ENCODE assay signal across 8 cellular contexts in genomic region chr14:88791629-88792571, GRCh38. TPM values are rescaled to one million over a fixed set of nuclear protein-coding genes. Genes with fewer than 3 reads are reported as not detected.
DNase-seq lines count a peak whose midpoint lies in the region; ATAC-seq and TF ChIP-seq lines count a peak whose summit lies in the region.

No MANE protein-coding gene starts in this region.

- H3K27ac Mint-ChIP-seq in WTC11 (no peak overlapping the region), naive B cell (peak overlapping the region; percentile 22 to 92 (median 78))

- TF ChIP-seq EP300 in tibial nerve (IDR thresholded peaks at IDR 0.05) = no peak

- H3K4me1 Mint-ChIP-seq in WTC11 (no peaks in the 10 kb centered on the region), naive B cell (peaks cover 2 to 26% (median 19%) of the 10 kb centered on the region in 3 donors)

- ATAC-seq in WTC11 (peak; percentile 5; the same call in 1 of the 2 replicates), naive B cell (ENCODE audit: low read depth in 2 of 2) (no peak)

- TF ChIP-seq CTCF in WTC11 (IDR thresholded peaks at IDR 0.05) (no peak), tibial nerve (IDR thresholded peaks at IDR 0.05) (no peak)

- WGBS in tibial nerve, 2 donors = 3 to 5% methylated on average over 24 to 68 of the region's 71 CpGs

- DNase-seq in DMS 273 (lab: John Stamatoyannopoulos, UW; ENCODE audit: unreplicated experiment) (peak; percentile 69), DMS 273 treated with DMSO at 0.1 percent for 48 hours (lab: John Stamatoyannopoulos, UW) (no peak), WTC11 (ENCODE audit: low spot score) (peak; percentile 18), epithelial cell of prostate (ENCODE audit: low read depth, low spot score) (no peak), naive B cell (peak; percentile 12), tibial nerve (ENCODE audit: low spot score in 2 of 2) (no peak), NCI-H2029 treated with DMSO at 0.1 percent for 48 hours (lab: John Stamatoyannopoulos, UW) (no peak)

- H3K4me3 ChIP-seq in HUES48 (ENCODE audit: low read depth, low read length) (peak overlapping the region; percentile 67), tibial nerve (peak overlapping the region; percentile 49 to 76 (median 60))

- H3K36me3 ChIP-seq in HUES48 (ENCODE audit: control insufficient read depth, insufficient read depth, low read length) = no peaks in the 10 kb centered on the region
- H3K36me3 ChIP-seq in tibial nerve = no peaks in the 10 kb centered on the region

- no peak overlapping the region for H3K27ac ChIP-seq in HUES48 (ENCODE audit: low read depth, low read length)
- peak overlapping the region; percentile 28 for H3K27ac ChIP-seq in epithelial cell of prostate
- H3K27ac ChIP-seq in tibial nerve = peak overlapping the region in 3 of 4 donors; percentile 24 to 72 (median 61)

- H3K4me1 ChIP-seq in HUES48 (ENCODE audit: control insufficient read depth, insufficient read depth, low read length) = no peaks in the 10 kb centered on the region; the same call in 1 of the 2 replicates
- H3K4me1 ChIP-seq in tibial nerve = peaks cover 0 to 21% (median 3%) of the 10 kb centered on the region in 4 donors

- no peak for TF ChIP-seq POLR2A in tibial nerve (IDR thresholded peaks at IDR 0.05)

- no peak overlapping the region for H3K9ac ChIP-seq in HUES48 (ENCODE audit: low read depth, low read length)

- POLR2A ChIA-PET in WTC11 (lab: Charles Lee) = interaction anchor here (1.2 kb wide), 1 partner anchor 33 kb away, joined by 4 read pairs; the partner anchor contains the start of gene TTC8

- CTCF ChIA-PET in WTC11 (lab: Charles Lee) = interaction anchor here (0.6 to 1.4 kb wide), 5 partner anchors 33 to 124 kb away, joined by 3 to 6 read pairs (median 3); partner anchors contain the start of gene TTC8

- H3K36me3 Mint-ChIP-seq in WTC11 (no peaks in the 10 kb centered on the region), naive B cell (peaks cover 0 to 4% of the 10 kb centered on the region in 2 donors)

- no peaks in the 10 kb centered on the region for H3K9me3 ChIP-seq in HUES48 (ENCODE audit: control insufficient read depth, insufficient read depth, low read length)
- H3K9me3 ChIP-seq in tibial nerve = no peaks in the 10 kb centered on the region

- H3K9me3 Mint-ChIP-seq in WTC11 (peaks cover 2% of the 10 kb centered on the region; the same call in 1 of the 2 replicates), naive B cell (peaks cover 0 to 3% (median 0%) of the 10 kb centered on the region in 7 donors)

- H3K4me3 Mint-ChIP-seq in WTC11 (peak overlapping the region; percentile 80), naive B cell (peak overlapping the region; percentile 81 to 96 (median 92))

- H3K27me3 ChIP-seq in HUES48 (ENCODE audit: control insufficient read depth, insufficient read depth, low read length) (peaks cover 44% of the 10 kb centered on the region), tibial nerve (no peaks in the 10 kb centered on the region)

- peaks cover 68% of the 10 kb centered on the region for H3K27me3 Mint-ChIP-seq in WTC11 (ENCODE audit: low read depth)
- H3K27me3 Mint-ChIP-seq in naive B cell = peaks cover 0 to 10% (median 0%) of the 10 kb centered on the region in 3 donors

TF ChIP-seq in WTC11, 78 proteins besides CTCF, POLR2A, EP300 and RAD21:
- TF ChIP-seq ZNF423 (CRISPR knock-in tag; IDR thresholded peaks at IDR 0.05) (peak; percentile 89), E2F4 (CRISPR knock-in tag; IDR thresholded peaks at IDR 0.05; ENCODE audit: borderline replicate concordance, low read depth) (no peak), FOXK1 (CRISPR knock-in tag; IDR thresholded peaks at IDR 0.05) (peak; percentile 9; the same call in 1 of the 2 replicates)

RNA-seq across cellular contexts. Expression of gene EML5, which starts 0.9 kb away (rescaled TPM):
- total RNA-seq in WTC11 (2021) (0.66 to 1.2 TPM (median 0.85 TPM) in 3 replicates), tibial nerve (under 1 TPM; 0.59 to 0.87 (median 0.72) TPM)
- polyA plus RNA-seq in naive B cell (ENCODE audit: low read depth in 6 of 6) = 1 to 10 TPM in 2 of 6 donors, under 1 TPM in 4; 0.31 to 1.3 (median 0.84) TPM

RNA-seq across cellular contexts. Expression of gene TTC8, which starts 32.6 kb away (rescaled TPM):
- 13.8 to 15.5 TPM (median 14.8 TPM) in 3 replicates for total RNA-seq in WTC11 (2021)
- 1 to 10 TPM in 3 of 6 donors, under 1 TPM in 2, not detected in 1; 0.29 to 3.2 (median 1.3) TPM for polyA plus RNA-seq in naive B cell (ENCODE audit: low read depth in 6 of 6)
- 10 to 100 TPM; 11.3 to 31.9 (median 19.6) TPM for total RNA-seq in tibial nerve

Comparison
In these comparisons a context has a peak if more than half of its experiments do, and no peak if none do; other contexts are left out.
1. DNase-seq: peak in DMS 273 (single experiment), WTC11 (single experiment) and naive B cell (single experiment); none in DMS 273 treated with DMSO at 0.1 percent for 48 hours (single experiment), epithelial cell of prostate (single experiment), tibial nerve (0 of 2) and NCI-H2029 treated with DMSO at 0.1 percent for 48 hours (single experiment).